10 cellular contexts compared by ENCODE assay signal in the genomic region with DNA sequence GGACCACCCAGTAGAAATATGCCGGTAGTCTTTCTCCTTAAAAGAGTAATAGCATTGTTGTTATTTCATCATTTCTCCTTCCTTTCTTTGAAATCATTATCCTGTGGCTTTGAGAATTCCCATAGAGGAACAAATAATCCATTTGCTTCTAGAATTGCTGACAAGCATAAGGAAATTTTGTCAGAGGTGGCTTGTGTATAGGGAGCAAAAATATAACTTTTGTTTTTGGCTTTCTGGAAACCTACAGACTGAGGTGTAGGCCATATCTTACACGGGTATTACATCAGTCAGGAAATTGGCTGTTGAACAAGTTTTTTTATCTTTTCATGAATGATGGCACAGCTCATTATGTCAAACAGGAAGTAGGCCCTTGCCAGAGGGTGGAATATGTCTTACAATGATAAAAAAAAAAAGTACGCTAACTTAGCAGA.
A peak's percentile ranks its signal among the peaks of the same experiment; 100 is the strongest.
DNase-seq lines count a peak whose midpoint lies in the region; ATAC-seq and TF ChIP-seq lines count a peak whose summit lies in the region.
"Had no signal": no experiment of that assay in that cellular context is flagged by ENCODE, and none has a peak within 500 bp of the region (broad histone marks: within the 10 kb centered on the region; RNA-seq: fewer than 3 reads in every experiment).

No MANE protein-coding gene starts in this region.

- H3K27ac ChIP-seq in BLaER1: no peak overlapping the region; the same call in 1 of the 2 replicates
- H3K27ac ChIP-seq in foreskin keratinocyte: peak overlapping the region; percentile 96
- H3K27ac ChIP-seq: dorsolateral prefrontal cortex had no signal

- no peaks in the 10 kb centered on the region for H4K20me1 ChIP-seq in BLaER1

- no peak overlapping the region for H3K9ac ChIP-seq in BLaER1

- ATAC-seq in foreskin keratinocyte (peak; percentile 69), HG02970 (IDR thresholded peaks at IDR 0.05; ENCODE audit: low FRiP score, unreplicated experiment) (no peak)

- intact Hi-C loops in head of caudate nucleus (cut with DNase I): no loop called here

- no peaks in the 10 kb centered on the region for H3K36me3 ChIP-seq in BLaER1

- no peaks in the 10 kb centered on the region for H3K9me3 ChIP-seq in BLaER1

- TF ChIP-seq CTCF in foreskin keratinocyte (conservative IDR thresholded peaks at IDR 0.05): no peak

- in situ Hi-C loops in SK-MEL-5 (cut with HindIII; ENCODE audit: low pct_unique_long_range_greater_than_20kb, low sequenced_read_pairs): no loop called here

- peak overlapping the region; percentile 4; the same call in 1 of the 2 replicates for H3K4me2 ChIP-seq in BLaER1

- H3K27me3 ChIP-seq in BLaER1 (no peaks in the 10 kb centered on the region), foreskin keratinocyte (no peaks in the 10 kb centered on the region)

- no peak overlapping the region for H3K4me3 ChIP-seq in BLaER1
- H3K4me3 ChIP-seq: dorsolateral prefrontal cortex, lung had no signal

- H3K4me1 ChIP-seq in BLaER1 (peaks cover 8% of the 10 kb centered on the region; the same call in 1 of the 2 replicates), foreskin keratinocyte (peaks cover 33% of the 10 kb centered on the region)

- DNase-seq in HS-5 (ENCODE audit: low read depth) (peak; percentile 78), SK-MEL-5 (ENCODE audit: low read depth, low spot score) (peak; percentile 81), foreskin keratinocyte (peak; percentile 68 to 86), HK-2 (ENCODE audit: unreplicated experiment) (no peak), DMS 273 (lab: John Stamatoyannopoulos, UW; ENCODE audit: unreplicated experiment) (no peak), head of caudate nucleus (no peak)
- DNase-seq: dorsolateral prefrontal cortex had no signal

Comparison
In these comparisons a context has a peak if more than half of its experiments do, and no peak if none do; other contexts are left out.
1. DNase-seq: peak in HS-5 (single experiment), SK-MEL-5 (single experiment) and foreskin keratinocyte (2 of 2); none in HK-2 (single experiment), DMS 273 (single experiment) and head of caudate nucleus (0 of 42).